Comparison of ENCODE assay signal across 8 cellular contexts in the genomic region with DNA sequence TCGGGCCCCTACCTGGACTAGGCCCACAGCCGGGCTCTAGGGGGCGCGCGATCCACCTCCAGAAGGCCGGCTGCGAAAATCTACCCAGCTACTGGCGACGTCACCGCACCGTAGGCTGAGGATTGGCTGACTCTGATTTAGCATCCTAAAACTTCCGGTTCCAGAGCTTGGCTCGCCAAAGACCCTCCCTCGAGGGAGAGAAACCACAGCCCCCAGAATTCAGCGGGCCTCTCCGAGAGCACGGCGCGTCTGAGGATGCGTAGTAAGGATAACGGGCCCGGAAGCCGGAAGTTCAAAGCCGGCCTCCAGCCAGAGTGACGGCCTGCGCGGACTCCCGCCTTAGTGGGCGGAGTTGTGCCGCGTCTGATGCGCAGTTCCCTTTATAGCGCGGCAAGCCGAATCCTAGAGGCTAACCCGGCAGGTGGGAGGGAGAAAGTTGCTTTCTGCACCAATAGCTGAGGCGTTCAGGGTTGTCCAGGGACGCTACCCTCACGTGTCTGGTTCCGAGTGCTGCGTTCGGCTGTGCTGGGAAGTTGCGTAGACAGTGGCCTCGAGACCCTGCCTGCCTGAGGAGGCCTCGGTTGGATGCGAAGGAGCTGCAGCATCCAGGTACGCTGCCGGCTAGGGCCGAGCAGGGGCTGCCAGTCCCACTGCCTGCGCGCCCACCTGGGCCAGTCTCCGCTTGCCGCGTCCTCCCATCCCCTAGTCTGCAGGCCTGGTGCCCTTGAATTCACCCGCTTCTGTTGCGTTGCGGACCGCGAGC. TPM values are rescaled to one million over a fixed set of nuclear protein-coding genes. Genes with fewer than 3 reads are reported as not detected.
A peak's percentile ranks its signal among the peaks of the same experiment; 100 is the strongest.
DNase-seq lines count a peak whose midpoint lies in the region; ATAC-seq and TF ChIP-seq lines count a peak whose summit lies in the region.

A gene (plus strand): TSS at position 544 of the 763 bp plus-strand sequence. CDS start 7,808 bp downstream, outside the sequence.

- intact Hi-C loops in T-helper 2 cell treated with Interferon-gamma antibody and Interleukin-4, amounts not matched to agents 100 ng/mL and 5 ng/mL, for 36 hours (cut with micrococcal nuclease), result loop anchor here (1.0 to 5.0 kb wide), 6 partner anchors 27 to 1125 kb away; a partner anchor contains a TSS
- intact Hi-C loops in ascending aorta (cut with DNase I), result loop anchor here (1.0 to 5.0 kb wide), 3 partner anchors 27 to 290 kb away; a partner anchor contains a TSS
- intact Hi-C loops in right cardiac atrium (cut with DNase I), result loop anchor here in 1 of 4 donors (10.0 kb wide), 1 partner anchor 53 kb away; a partner anchor contains a TSS
- intact Hi-C loops in aorta (cut with DNase I), result loop anchor here (1.0 to 2.0 kb wide), 3 partner anchors 23 to 55 kb away; a partner anchor contains a TSS

- H3K4me3 ChIP-seq in ascending aorta, result peak within 1 kb of the TSS; percentile 83 to 94
- peak within 1 kb of the TSS; percentile 73 for H3K4me3 ChIP-seq in right cardiac atrium (ENCODE audit: low read length)
- peak within 1 kb of the TSS; percentile 45 to 68 for H3K4me3 ChIP-seq in aorta (ENCODE audit: low read length in 2 of 2)

- H3K27me3 ChIP-seq in ascending aorta (no peaks in the 10 kb centered on the region), right cardiac atrium (ENCODE audit: control insufficient read depth, insufficient read depth) (no peaks in the 10 kb centered on the region), aorta (ENCODE audit: control insufficient read depth in 1 of 2, insufficient read depth in 2 of 2, low read length in 1 of 2) (no peaks in the 10 kb centered on the region)

- H3K9me3 ChIP-seq in ascending aorta, result no peaks in the 10 kb centered on the region
- no peaks in the 10 kb centered on the region for H3K9me3 ChIP-seq in right cardiac atrium (ENCODE audit: control insufficient read depth, low read length)
- no peaks in the 10 kb centered on the region for H3K9me3 ChIP-seq in aorta (ENCODE audit: control insufficient read depth, low read length)

- H3K27ac ChIP-seq in ascending aorta, result peak within 1 kb of the TSS; percentile 96 to 98
- peak within 1 kb of the TSS; percentile 94 for H3K27ac ChIP-seq in right cardiac atrium (ENCODE audit: low read length)
- peak within 1 kb of the TSS; percentile 87 to 94 for H3K27ac ChIP-seq in aorta (ENCODE audit: low read depth in 1 of 2, low read length in 2 of 2)

- peak; percentile 82 for TF ChIP-seq POLR2A in GM15510 (IDR thresholded peaks at IDR 0.05; ENCODE audit: borderline replicate concordance, extremely low read depth, insufficient read length)

- WGBS in right cardiac atrium, result under 1% methylated on average over 59 of the region's 59 CpGs
- 0% methylated on average over 59 of the region's 59 CpGs for WGBS in aorta, 2 donors

- H3K36me3 ChIP-seq in ascending aorta (peaks cover 0 to 9% of the 10 kb centered on the region in 2 donors), aorta (ENCODE audit: control insufficient read depth in 1 of 2, insufficient read depth in 2 of 2, low read length in 1 of 2) (no peaks in the 10 kb centered on the region)

- peak; percentile 80 for ATAC-seq in HG02938 (IDR thresholded peaks at IDR 0.05; ENCODE audit: unreplicated experiment)
- ATAC-seq in right cardiac atrium, result peak; percentile 93
- ATAC-seq in aorta (ENCODE audit: low FRiP score), result peak; percentile 96

- DNase-seq in NCI-H187 (lab: John Stamatoyannopoulos, UW) (peak; percentile 98 to 100), ascending aorta (ENCODE audit: low spot score in 2 of 2) (peak; percentile 98 to 100), right cardiac atrium (peak; percentile 99), putamen (ENCODE audit: low spot score) (peak; percentile 100), aorta (peak; percentile 99)

- TF ChIP-seq CTCF in ascending aorta (IDR thresholded peaks at IDR 0.05), result peak in 2 of 3 experiments; percentile 97 to 98

- H3K4me1 ChIP-seq in ascending aorta (peaks cover 22 to 40% of the 10 kb centered on the region in 2 donors), right cardiac atrium (ENCODE audit: control insufficient read depth, insufficient read depth, low read length) (peaks cover 2% of the 10 kb centered on the region), aorta (ENCODE audit: control insufficient read depth in 1 of 2, insufficient read depth in 2 of 2, low read length in 2 of 2) (peaks cover 0 to 2% of the 10 kb centered on the region in 2 donors)

RNA-seq across cellular contexts. Expression of the gene that starts here (rescaled TPM):
- 41.1 and 41.4 TPM in 2 replicates for total RNA-seq in T-helper 2 cell treated with Interferon-gamma antibody and Interleukin-4, amounts not matched to agents 100 ng/mL and 5 ng/mL, for 36 hours
- 19.8 TPM for total RNA-seq in ascending aorta
- total RNA-seq in right cardiac atrium, result 100 to 1,000 TPM; 141 to 203 (median 167) TPM
- 258 TPM for polyA plus RNA-seq in right cardiac atrium
- 10 to 100 TPM; 49.3 to 52.7 TPM for total RNA-seq in aorta
- 100 to 1,000 TPM in 1 of 2 donors, 10 to 100 TPM in 1; 93.6 to 214 TPM for polyA plus RNA-seq in aorta

Comparison
In these comparisons a context has a peak if more than half of its experiments do, and no peak if none do; other contexts are left out.
1. Peak in every context shown above with its lines: DNase-seq, ATAC-seq, H3K4me3 ChIP-seq and H3K27ac ChIP-seq.